ENCODE assay signal across 1 cellular context in the genomic region with DNA sequence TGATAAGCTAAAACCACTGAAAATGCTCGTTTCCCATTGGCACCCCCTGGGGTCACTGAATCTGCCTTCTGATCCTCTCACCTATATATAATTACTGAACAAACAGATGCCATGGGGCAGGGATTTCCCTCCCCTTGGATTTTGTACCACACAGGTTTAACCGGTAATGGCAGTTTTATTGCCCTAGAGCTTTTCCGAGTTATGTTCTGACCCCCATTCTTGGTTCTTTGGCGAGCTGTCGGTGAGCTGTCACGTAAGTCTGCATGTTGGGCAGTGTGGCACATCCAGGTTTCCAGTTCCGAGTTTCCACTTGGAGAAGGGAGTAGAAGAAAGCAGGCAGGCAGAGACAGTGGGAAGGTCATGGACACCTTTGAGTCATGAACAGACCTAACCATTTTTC.
TF ChIP-seq lines count a peak whose summit lies in the region.

No MANE protein-coding gene starts in this region.

TF ChIP-seq in WTC11, 78 proteins besides CTCF, POLR2A, EP300 and RAD21 (continued from another document):
- no peak for TF ChIP-seq HMGXB4 (CRISPR knock-in tag; IDR thresholded peaks at IDR 0.05)
- no peak for TF ChIP-seq ZBTB21 (CRISPR knock-in tag; IDR thresholded peaks at IDR 0.05; ENCODE audit: borderline replicate concordance)
- TF ChIP-seq FOXK1 (CRISPR knock-in tag; IDR thresholded peaks at IDR 0.05): no peak
- TF ChIP-seq JUN (CRISPR knock-in tag; IDR thresholded peaks at IDR 0.05): no peak
TF ChIP-seq in WTC11: peak in this region for 0.
